ENCODE assay signal across 9 cellular contexts in the genomic region with DNA sequence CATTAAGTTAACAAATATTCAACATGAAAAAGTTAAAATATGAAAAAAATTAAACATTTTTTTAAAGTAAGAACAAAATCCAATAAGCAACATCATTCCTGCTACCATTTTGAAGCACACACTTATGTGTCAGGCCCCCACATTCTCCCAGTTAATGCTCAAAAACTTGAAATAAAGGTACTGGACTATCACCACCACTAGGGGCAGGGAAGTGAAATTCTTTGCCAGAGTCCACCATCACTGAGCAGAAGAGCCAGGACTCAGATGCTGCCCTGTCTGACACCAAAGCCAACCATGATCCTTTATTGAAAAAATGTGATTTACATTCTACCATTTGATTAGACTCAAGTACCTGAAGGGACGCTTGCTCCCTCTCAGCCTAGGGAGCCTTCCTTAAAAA. TPM values are rescaled to one million over a fixed set of nuclear protein-coding genes. Genes with fewer than 3 reads are reported as not detected.
DNase-seq lines count a peak whose midpoint lies in the region; ATAC-seq and TF ChIP-seq lines count a peak whose summit lies in the region.
"Had no signal": no experiment of that assay in that cellular context is flagged by ENCODE, and none has a peak within 500 bp of the region (broad histone marks: within the 10 kb centered on the region; RNA-seq: fewer than 3 reads in every experiment).

No MANE protein-coding gene starts in this region.

- H3K36me3 ChIP-seq in hepatocyte (replicated peaks; ENCODE audit: insufficient read depth, low read depth) (no peaks in the 10 kb centered on the region), stomach (peaks cover 0 to 19% (median 13%) of the 10 kb centered on the region in 4 donors)

- no peak overlapping the region for H3K27ac Mint-ChIP-seq in activated T-helper 17 cell treated with anti-CD3 and anti-CD28 coated beads, Interleukin-2, amount 50 U/mL, for 72 hours

- H3K4me3 ChIP-seq in hepatocyte, result no peak overlapping the region
- no peak overlapping the region for H3K4me3 ChIP-seq in stomach

- no peaks in the 10 kb centered on the region for H4K20me1 ChIP-seq in hepatocyte (ENCODE audit: insufficient read depth, poor library complexity, severe bottlenecking)

- TF ChIP-seq POLR2A in stomach (IDR thresholded peaks at IDR 0.05), result no peak

- H3K4me2 ChIP-seq in hepatocyte, result no peak overlapping the region

- H3K9me2 ChIP-seq in hepatocyte (replicated peaks; ENCODE audit: insufficient read depth), result no peaks in the 10 kb centered on the region

- no peak overlapping the region for H3K4me3 Mint-ChIP-seq in activated T-helper 17 cell treated with anti-CD3 and anti-CD28 coated beads, Interleukin-2, amount 50 U/mL, for 72 hours

- H3K9me3 ChIP-seq in hepatocyte (ENCODE audit: low read depth) (no peaks in the 10 kb centered on the region), stomach (no peaks in the 10 kb centered on the region)
- H3K9me3 ChIP-seq: neutrophil had no signal

- no peaks in the 10 kb centered on the region for H3K27me3 Mint-ChIP-seq in activated T-helper 17 cell treated with anti-CD3 and anti-CD28 coated beads, Interleukin-2, amount 50 U/mL, for 72 hours

- H3K4me1 Mint-ChIP-seq in activated T-helper 17 cell treated with anti-CD3 and anti-CD28 coated beads, Interleukin-2, amount 50 U/mL, for 72 hours, result peaks cover 21% of the 10 kb centered on the region

- no peak for TF ChIP-seq EP300 in Ishikawa (IDR thresholded peaks at IDR 0.05; ENCODE audit: borderline replicate concordance)
- TF ChIP-seq EP300 in stomach (IDR thresholded peaks at IDR 0.05), result no peak

- peak; percentile 30 for DNase-seq in Daoy (ENCODE audit: low read depth)
- peak; percentile 50 for DNase-seq in hepatocyte (ENCODE audit: low spot score)
- DNase-seq in stomach, result no peak
- DNase-seq in NCI-H345 treated with DMSO at 0.1 percent for 48 hours (lab: John Stamatoyannopoulos, UW; ENCODE audit: unreplicated experiment), result no peak
- DNase-seq in UCSD-AML1 (lab: John Stamatoyannopoulos, UW; ENCODE audit: unreplicated experiment), result no peak
- no peak for DNase-seq in activated effector memory CD4-positive, alpha-beta T cell treated with anti-CD3 and anti-CD28 coated beads, Interleukin-2, amount 50 U/mL, for 16 hours

- peak; percentile 19 for ATAC-seq in activated T-helper 17 cell treated with anti-CD3 and anti-CD28 coated beads, Interleukin-2, amount 50 U/mL, for 72 hours (replicated peaks)

- no peaks in the 10 kb centered on the region for H3K27me3 ChIP-seq in hepatocyte
- H3K27me3 ChIP-seq in stomach, result no peaks in the 10 kb centered on the region
- H3K27me3 ChIP-seq: neutrophil had no signal

- H3K4me1 ChIP-seq in hepatocyte (ENCODE audit: insufficient read depth) (peaks cover 29% of the 10 kb centered on the region), stomach (peaks cover 7 to 93% (median 59%) of the 10 kb centered on the region in 4 donors)

- no peak for TF ChIP-seq RAD21 in Ishikawa (IDR thresholded peaks at IDR 0.05; ENCODE audit: low read depth)

- H3K36me3 Mint-ChIP-seq in activated T-helper 17 cell treated with anti-CD3 and anti-CD28 coated beads, Interleukin-2, amount 50 U/mL, for 72 hours (ENCODE audit: low read depth), result peaks cover 81% of the 10 kb centered on the region

- intact Hi-C loops in stomach (cut with DNase I; ENCODE audit: low total_unique reads), result no loop called here

- no peak overlapping the region for H2AFZ ChIP-seq in hepatocyte

- H3K27ac ChIP-seq in hepatocyte, result no peak overlapping the region
- peak overlapping the region in 4 of 5 donors; percentile 60 to 83 (median 64) for H3K27ac ChIP-seq in stomach
- H3K27ac ChIP-seq: neutrophil had no signal

- TF ChIP-seq CTCF in hepatocyte (IDR thresholded peaks at IDR 0.05; ENCODE audit: poor library complexity) (peak; percentile 54), stomach (IDR thresholded peaks at IDR 0.05) (peak in 4 of 7 experiments; percentile 25 to 63 (median 36))

- WGBS in hepatocyte (ENCODE audit: low lambda C conversion rate, missing lambda C conversion rate), result 95% methylated on average over 1 of the region's 1 CpG
- 93 to 100% (median 97%) methylated on average over 1 of the region's 1 CpG for WGBS in stomach, 5 donors

- H3K79me2 ChIP-seq in hepatocyte, result peaks cover 48% of the 10 kb centered on the region

- H3K9me3 Mint-ChIP-seq in activated T-helper 17 cell treated with anti-CD3 and anti-CD28 coated beads, Interleukin-2, amount 50 U/mL, for 72 hours, result no peaks in the 10 kb centered on the region

TF ChIP-seq in Ishikawa, 13 proteins besides CTCF, POLR2A, EP300 and RAD21:
- TF ChIP-seq YY1 (IDR thresholded peaks at IDR 0.05; ENCODE audit: low read depth), result 0 out of 2 replicates have a peak, but pooled peaks have one; percentile 24
- no peak for TF ChIP-seq CREB1 (IDR thresholded peaks at IDR 0.05; ENCODE audit: low read depth)
- TF ChIP-seq, protein P1, sequence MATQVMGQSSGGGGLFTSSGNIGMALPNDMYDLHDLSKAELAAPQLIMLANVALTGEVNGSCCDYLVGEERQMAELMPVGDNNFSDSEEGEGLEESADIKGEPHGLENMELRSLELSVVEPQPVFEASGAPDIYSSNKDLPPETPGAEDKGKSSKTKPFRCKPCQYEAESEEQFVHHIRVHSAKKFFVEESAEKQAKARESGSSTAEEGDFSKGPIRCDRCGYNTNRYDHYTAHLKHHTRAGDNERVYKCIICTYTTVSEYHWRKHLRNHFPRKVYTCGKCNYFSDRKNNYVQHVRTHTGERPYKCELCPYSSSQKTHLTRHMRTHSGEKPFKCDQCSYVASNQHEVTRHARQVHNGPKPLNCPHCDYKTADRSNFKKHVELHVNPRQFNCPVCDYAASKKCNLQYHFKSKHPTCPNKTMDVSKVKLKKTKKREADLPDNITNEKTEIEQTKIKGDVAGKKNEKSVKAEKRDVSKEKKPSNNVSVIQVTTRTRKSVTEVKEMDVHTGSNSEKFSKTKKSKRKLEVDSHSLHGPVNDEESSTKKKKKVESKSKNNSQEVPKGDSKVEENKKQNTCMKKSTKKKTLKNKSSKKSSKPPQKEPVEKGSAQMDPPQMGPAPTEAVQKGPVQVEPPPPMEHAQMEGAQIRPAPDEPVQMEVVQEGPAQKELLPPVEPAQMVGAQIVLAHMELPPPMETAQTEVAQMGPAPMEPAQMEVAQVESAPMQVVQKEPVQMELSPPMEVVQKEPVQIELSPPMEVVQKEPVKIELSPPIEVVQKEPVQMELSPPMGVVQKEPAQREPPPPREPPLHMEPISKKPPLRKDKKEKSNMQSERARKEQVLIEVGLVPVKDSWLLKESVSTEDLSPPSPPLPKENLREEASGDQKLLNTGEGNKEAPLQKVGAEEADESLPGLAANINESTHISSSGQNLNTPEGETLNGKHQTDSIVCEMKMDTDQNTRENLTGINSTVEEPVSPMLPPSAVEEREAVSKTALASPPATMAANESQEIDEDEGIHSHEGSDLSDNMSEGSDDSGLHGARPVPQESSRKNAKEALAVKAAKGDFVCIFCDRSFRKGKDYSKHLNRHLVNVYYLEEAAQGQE (IDR thresholded peaks at IDR 0.05; ENCODE audit: low read depth), result no peak
- TF ChIP-seq TEAD4 (IDR thresholded peaks at IDR 0.05), result peak; percentile 41
- TF ChIP-seq TCF12 (IDR thresholded peaks at IDR 0.05; ENCODE audit: low read depth), result no peak

RNA-seq across cellular contexts. Expression of a gene that starts 39.1 kb away (rescaled TPM):
- total RNA-seq in Daoy (2014; rRNA removed; shearing (Covaris generic)), result 19.3 and 20.1 TPM in 2 replicates
- 100 to 1,000 TPM in 1 of 2 donors, 10 to 100 TPM in 1; 86.1 to 119 TPM for total RNA-seq in activated T-helper 17 cell treated with anti-CD3 and anti-CD28 coated beads, Interleukin-2, amount 50 U/mL, for 72 hours
- total RNA-seq in hepatocyte (28.2 and 38.7 TPM in 2 replicates), stomach (10 to 100 TPM in 4 of 5 donors, 1 to 10 TPM in 1; 6.7 to 91.6 (median 30.3) TPM)
- polyA plus RNA-seq in hepatocyte (49.3 and 65.3 TPM in 2 replicates), stomach (10 to 100 TPM; 24.0 to 39.4 (median 28.1) TPM)

Comparison
In these comparisons a context has a peak if more than half of its experiments do, and no peak if none do; other contexts are left out.
1. DNase-seq: peak in Daoy (single experiment) and hepatocyte (single experiment); none in stomach (single experiment), NCI-H345 treated with DMSO at 0.1 percent for 48 hours (single experiment), UCSD-AML1 (single experiment) and activated effector memory CD4-positive, alpha-beta T cell treated with anti-CD3 and anti-CD28 coated beads, Interleukin-2, amount 50 U/mL, for 16 hours (single experiment).